6 cellular contexts compared by ENCODE assay signal in genomic region chr14:19180297-19180696, GRCh38.
DNase-seq lines count a peak whose midpoint lies in the region; ATAC-seq, FAIRE-seq and TF ChIP-seq lines count a peak whose summit lies in the region.
"Not testable (repeated sequence)": the region's sequence is repeated elsewhere in the genome, so short reads cannot be mapped to it uniquely, and the experiment has no call there.

No MANE protein-coding gene starts in this region.

- H3K4me3 ChIP-seq in Karpas-422 (ENCODE audit: low read length); K562: not testable (repeated sequence)

- in situ Hi-C loops in K562 (cut with MboI): loop anchor here (10.0 to 25.0 kb wide), 2 partner anchors 532 to 575 kb away; partner anchors contain the start of genes OR11H12 and OR11H2

- not testable (repeated sequence) for TF ChIP-seq POLR2A in K562 (conservative IDR thresholded peaks at IDR 0.05)

- POLR2A ChIA-PET in K562 (lab: Yijun Ruan, JAX): not testable (repeated sequence)

- H3K27me3 Mint-ChIP-seq in CD14-positive monocyte (ENCODE audit: low read depth in 3 of 3): not testable (repeated sequence)

- not testable (repeated sequence) for TF ChIP-seq EP300 in K562 (IDR thresholded peaks at IDR 0.05; ENCODE audit: low read length)

- ATAC-seq in K562, Right ventricle myocardium inferior: not testable (repeated sequence)

- DNase-seq in CD14-positive monocyte (ENCODE audit: low spot score): peak; percentile 19
- DNase-seq in Karpas-422: peak; percentile 16
- peak in 3 of 4 experiments; percentile 0 to 5 (median 2) for DNase-seq in K562 (ENCODE audit: extremely low read depth in 1 of 4, low spot score in 3 of 4)
- DNase-seq in epidermal melanocyte (ENCODE audit: insufficient read length, low spot score): peak; percentile 6
- DNase-seq in Right ventricle myocardium inferior (ENCODE audit: missing footprints): peak; percentile 56
- DNase-seq in urothelium cell line (ENCODE audit: low spot score): peak; percentile 4

- not testable (repeated sequence) for H3K36me3 ChIP-seq in Karpas-422 (ENCODE audit: insufficient read depth, low read length); K562 (ENCODE audit: control insufficient read depth, insufficient read depth, low read length)

- not testable (repeated sequence) for H3K4me2 ChIP-seq in Karpas-422 (ENCODE audit: low read depth, low read length, poor library complexity, severe bottlenecking); K562 (ENCODE audit: insufficient read depth, low read length)

- not testable (repeated sequence) for H4K20me1 ChIP-seq in Karpas-422 (ENCODE audit: insufficient read depth, low read depth, low read length); K562 (replicated peaks; ENCODE audit: control insufficient read depth, insufficient read depth, low read length)

- H3K9me3 Mint-ChIP-seq in CD14-positive monocyte: not testable (repeated sequence)

- intact Hi-C loops in CD14-positive monocyte (cut with micrococcal nuclease); K562 (cut with micrococcal nuclease); Right ventricle myocardium inferior (cut with DNase I): not testable (repeated sequence)

- not testable (repeated sequence) for H3K4me3 Mint-ChIP-seq in CD14-positive monocyte

- CTCF ChIA-PET in K562 (lab: Yijun Ruan, JAX; ENCODE audit: low intra/inter-chr PET ratio): not testable (repeated sequence)

- not testable (repeated sequence) for TF ChIP-seq RAD21 in K562 (CRISPR knock-in tag; conservative IDR thresholded peaks at IDR 0.05 in 1 of 2, IDR thresholded peaks at IDR 0.05 in 1 of 2)

- not testable (repeated sequence) for H3K79me2 ChIP-seq in Karpas-422 (ENCODE audit: low read length); K562 (ENCODE audit: control insufficient read depth, insufficient read depth, low read length)

- not testable (repeated sequence) for FAIRE-seq in K562 (lab: Jason Lieb, UNC); urothelium cell line (lab: Jason Lieb, UNC)

- H3K9me2 ChIP-seq in Karpas-422 (replicated peaks; ENCODE audit: insufficient read depth, low read length): not testable (repeated sequence)

- not testable (repeated sequence) for BruUV-seq in K562 (replicated peaks; lab: Mats Ljungman, UMichigan)

- not testable (repeated sequence) for TF ChIP-seq CTCF in CD14-positive monocyte (IDR thresholded peaks at IDR 0.05); K562 (IDR thresholded peaks at IDR 0.05 in 2 of 3, conservative IDR thresholded peaks at IDR 0.05 in 1 of 3; ENCODE audit: insufficient read depth in 2 of 3, low read depth in 1 of 3, low read length in 3 of 3)

- not testable (repeated sequence) for H3K27me3 ChIP-seq in Karpas-422 (ENCODE audit: low read length); K562 (ENCODE audit: control insufficient read depth in 2 of 2, insufficient read depth in 2 of 2, low read length in 2 of 2)

- H3K4me1 Mint-ChIP-seq in CD14-positive monocyte: not testable (repeated sequence)

- H3K9me3 ChIP-seq in Karpas-422 (ENCODE audit: low read length); K562 (replicated peaks; ENCODE audit: control insufficient read depth, insufficient read depth, low read depth, low read length): not testable (repeated sequence)

- not testable (repeated sequence) for H3K27ac Mint-ChIP-seq in CD14-positive monocyte

- not testable (repeated sequence) for H3K9me1 ChIP-seq in K562 (ENCODE audit: control insufficient read depth, insufficient read depth, low read length)

- H3K27ac ChIP-seq in Karpas-422 (ENCODE audit: low read length); K562 (ENCODE audit: extremely low read depth, low read depth, low read length): not testable (repeated sequence)

- WGBS in K562 (ENCODE audit: insufficient coverage, low coverage, missing lambda C conversion rate): 0% methylated on average over 2 of the region's 2 CpGs

- H3K36me3 Mint-ChIP-seq in CD14-positive monocyte: not testable (repeated sequence)

- H3K9ac ChIP-seq in Karpas-422 (ENCODE audit: low read length); K562 (ENCODE audit: insufficient read depth in 1 of 2, low read depth in 2 of 2, low read length in 2 of 2): not testable (repeated sequence)

- not testable (repeated sequence) for H3K4me1 ChIP-seq in Karpas-422 (ENCODE audit: low read length); K562 (replicated peaks in 1 of 2; ENCODE audit: control insufficient read depth in 2 of 2, insufficient read depth in 2 of 2, low read length in 2 of 2)

- H2AFZ ChIP-seq in Karpas-422 (ENCODE audit: low read length); K562 (ENCODE audit: low read depth, low read length): not testable (repeated sequence)

Comparison
In these comparisons a context has a peak if more than half of its experiments do, and no peak if none do; other contexts are left out.
1. DNase-seq: peak in every context shown above with its lines; median percentile 56 in Right ventricle myocardium inferior; 19 in CD14-positive monocyte; 16 in Karpas-422; 6 in epidermal melanocyte; 4 in urothelium cell line; 2 in K562.